Comparison of ENCODE assay signal across 34 cellular contexts in genomic region chr11:61189933-61190332, GRCh38. TPM values are rescaled to one million over a fixed set of nuclear protein-coding genes. Genes with fewer than 3 reads are reported as not detected.
"Had no signal": no experiment of that assay in that cellular context is flagged by ENCODE, and none has a peak within 500 bp of the region (broad histone marks: within the 10 kb centered on the region; RNA-seq: fewer than 3 reads in every experiment).

No MANE protein-coding gene starts in this region.

- H3K4me3 ChIP-seq: ascending aorta, esophagus squamous epithelium, gastroesophageal sphincter, heart right ventricle had no signal

- H3K4me1 ChIP-seq: ascending aorta, esophagus squamous epithelium, gastroesophageal sphincter had no signal

- ATAC-seq: activated CD4-positive, alpha-beta T cell treated with anti-CD3 and anti-CD28 coated beads for 36 hours; activated naive CD4-positive, alpha-beta T cell treated with anti-CD3 and anti-CD28 coated beads, Interleukin-2, amount 50 U/mL, for 72 hours; activated T-cell treated with anti-CD3 and anti-CD28 coated beads, Interleukin-2, amount 50 U/mL, for 72 hours; gastroesophageal sphincter; heart right ventricle; T-cell had no signal

- FAIRE-seq: bronchial epithelial cell, colon, endometrium, endothelial cell of umbilical vein had no signal

- DNase-seq: activated CD4-positive, alpha-beta memory T cell treated with anti-CD3 and anti-CD28 coated beads, Interleukin-2, amount 10 ng/mL, durations not matched to agents 7 days and 5 days; activated CD4-positive, alpha-beta T cell treated with anti-CD3 and anti-CD28 coated beads for 36 hours; activated CD4-positive, alpha-beta T cell treated with anti-CD3 and anti-CD28 coated beads, Interleukin-2, amount 10 ng/mL, durations not matched to agents 24 days and 14 days; activated CD4-positive, CD25-positive, alpha-beta regulatory T cell; activated CD4-positive, CD25-positive, alpha-beta regulatory T cell treated with anti-CD3 and anti-CD28 coated beads, Interleukin-2, amount 50 U/mL, for 72 hours; activated CD8-positive, alpha-beta memory T cell treated with anti-CD3 and anti-CD28 coated beads, Interleukin-2, amount 50 U/mL, for 48 hours; activated gamma-delta T cell; activated naive CD4-positive, alpha-beta T cell; activated naive CD4-positive, alpha-beta T cell treated with anti-CD3 and anti-CD28 coated beads, Interleukin-2, amount 10 ng/mL, durations not matched to agents 7 days and 5 days; activated naive CD8-positive, alpha-beta T cell treated with anti-CD3 and anti-CD28 coated beads, Interleukin-2, amount 10 ng/mL, durations not matched to agents 7 days and 5 days; activated T-cell treated with anti-CD3 and anti-CD28 coated beads for 4 hours; activated T-cell treated with anti-CD3 and anti-CD28 coated beads, Interleukin-2, amount 50 U/mL, for 24 hours; activated T-cell treated with anti-CD3 and anti-CD28 coated beads, Interleukin-2, amount 50 U/mL, for 72 hours; cortex of kidney; dermis blood vessel endothelial cell; effector CD4-positive, alpha-beta T cell; esophagus squamous epithelium; foreskin melanocyte; heart right ventricle; T-cell; T1000; WERI-Rb-1 had no signal

- H3K27me3 ChIP-seq: ascending aorta had no signal

- H3K27ac ChIP-seq: ascending aorta, epithelial cell of prostate, esophagus squamous epithelium, gastroesophageal sphincter, heart right ventricle, WERI-Rb-1 had no signal

- H3K9me3 ChIP-seq: ascending aorta, esophagus squamous epithelium, gastroesophageal sphincter, heart right ventricle had no signal

- H3K36me3 ChIP-seq: ascending aorta, esophagus squamous epithelium, gastroesophageal sphincter, heart right ventricle, WERI-Rb-1 had no signal

RNA-seq across cellular contexts. Expression of gene PGA3, which starts 13.4 kb away (rescaled TPM):
- total RNA-seq: activated CD4-positive, alpha-beta memory T cell treated with anti-CD3 and anti-CD28 coated beads, Interleukin-2, amount 10 ng/mL, durations not matched to agents 7 days and 5 days; activated CD4-positive, alpha-beta T cell treated with anti-CD3 and anti-CD28 coated beads for 36 hours; activated CD4-positive, alpha-beta T cell treated with anti-CD3 and anti-CD28 coated beads, Interleukin-2, amount 10 ng/mL, durations not matched to agents 24 days and 14 days; activated naive CD4-positive, alpha-beta T cell treated with anti-CD3 and anti-CD28 coated beads, Interleukin-2, amount 50 U/mL, for 72 hours; activated naive CD8-positive, alpha-beta T cell treated with anti-CD3 and anti-CD28 coated beads, Interleukin-2, amount 10 ng/mL, durations not matched to agents 7 days and 5 days; activated T-cell treated with anti-CD3 and anti-CD28 coated beads, Interleukin-2, amount 50 U/mL, for 72 hours; bronchial epithelial cell; dermis blood vessel endothelial cell; endothelial cell of umbilical vein; esophagus squamous epithelium; fibroblast of villous mesenchyme; glomerular endothelial cell; T-cell had no signal
- polyA plus RNA-seq: endothelial cell of umbilical vein had no signal

RNA-seq across cellular contexts. Expression of gene PGA4, which starts 32.2 kb away (rescaled TPM):
- total RNA-seq: activated CD4-positive, alpha-beta memory T cell treated with anti-CD3 and anti-CD28 coated beads, Interleukin-2, amount 10 ng/mL, durations not matched to agents 7 days and 5 days; activated CD4-positive, alpha-beta T cell treated with anti-CD3 and anti-CD28 coated beads for 36 hours; activated CD4-positive, alpha-beta T cell treated with anti-CD3 and anti-CD28 coated beads, Interleukin-2, amount 10 ng/mL, durations not matched to agents 24 days and 14 days; activated naive CD4-positive, alpha-beta T cell treated with anti-CD3 and anti-CD28 coated beads, Interleukin-2, amount 50 U/mL, for 72 hours; activated naive CD8-positive, alpha-beta T cell treated with anti-CD3 and anti-CD28 coated beads, Interleukin-2, amount 10 ng/mL, durations not matched to agents 7 days and 5 days; activated T-cell treated with anti-CD3 and anti-CD28 coated beads, Interleukin-2, amount 50 U/mL, for 72 hours; bronchial epithelial cell; cardiac septum; dermis blood vessel endothelial cell; endothelial cell of umbilical vein; fibroblast of villous mesenchyme; glomerular endothelial cell; T-cell had no signal

RNA-seq across cellular contexts. Expression of gene PGA5, which starts 51.0 kb away (rescaled TPM):
- total RNA-seq: activated CD4-positive, alpha-beta memory T cell treated with anti-CD3 and anti-CD28 coated beads, Interleukin-2, amount 10 ng/mL, durations not matched to agents 7 days and 5 days; activated CD4-positive, alpha-beta T cell treated with anti-CD3 and anti-CD28 coated beads for 36 hours; activated CD4-positive, alpha-beta T cell treated with anti-CD3 and anti-CD28 coated beads, Interleukin-2, amount 10 ng/mL, durations not matched to agents 24 days and 14 days; activated naive CD4-positive, alpha-beta T cell treated with anti-CD3 and anti-CD28 coated beads, Interleukin-2, amount 50 U/mL, for 72 hours; activated naive CD8-positive, alpha-beta T cell treated with anti-CD3 and anti-CD28 coated beads, Interleukin-2, amount 10 ng/mL, durations not matched to agents 7 days and 5 days; activated T-cell treated with anti-CD3 and anti-CD28 coated beads, Interleukin-2, amount 50 U/mL, for 72 hours; bronchial epithelial cell; cardiac septum; cerebellum; dermis blood vessel endothelial cell; endothelial cell of umbilical vein; fibroblast of villous mesenchyme; glomerular endothelial cell; T-cell had no signal
- polyA plus RNA-seq: endothelial cell of umbilical vein had no signal
